Comparison of ENCODE assay signal across 1 cellular context in the genomic region with DNA sequence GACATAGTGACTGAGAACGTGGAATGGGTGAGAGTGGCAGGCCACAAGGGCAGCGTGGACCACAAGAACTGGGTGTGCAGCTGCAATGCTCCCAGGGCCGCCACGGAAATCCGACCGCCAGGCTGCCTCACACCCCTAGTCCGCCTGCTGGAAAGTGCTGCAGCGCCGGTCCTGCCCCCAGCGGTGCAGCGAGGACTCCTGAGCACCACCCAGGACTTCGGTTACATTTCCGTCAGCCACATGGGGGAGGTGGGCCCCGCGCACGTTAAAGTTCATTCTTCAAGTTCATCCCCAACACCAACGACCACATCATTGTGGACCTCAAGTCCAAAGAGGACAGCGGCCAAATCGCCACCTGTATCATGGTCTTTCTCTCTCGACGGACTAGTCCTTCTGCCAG.
TF ChIP-seq lines count a peak whose summit lies in the region.

No MANE protein-coding gene starts in this region.

TF ChIP-seq in K562, 482 proteins besides CTCF, POLR2A, EP300 and RAD21 (continued from another document and continues in another):
- TF ChIP-seq, protein P1, sequence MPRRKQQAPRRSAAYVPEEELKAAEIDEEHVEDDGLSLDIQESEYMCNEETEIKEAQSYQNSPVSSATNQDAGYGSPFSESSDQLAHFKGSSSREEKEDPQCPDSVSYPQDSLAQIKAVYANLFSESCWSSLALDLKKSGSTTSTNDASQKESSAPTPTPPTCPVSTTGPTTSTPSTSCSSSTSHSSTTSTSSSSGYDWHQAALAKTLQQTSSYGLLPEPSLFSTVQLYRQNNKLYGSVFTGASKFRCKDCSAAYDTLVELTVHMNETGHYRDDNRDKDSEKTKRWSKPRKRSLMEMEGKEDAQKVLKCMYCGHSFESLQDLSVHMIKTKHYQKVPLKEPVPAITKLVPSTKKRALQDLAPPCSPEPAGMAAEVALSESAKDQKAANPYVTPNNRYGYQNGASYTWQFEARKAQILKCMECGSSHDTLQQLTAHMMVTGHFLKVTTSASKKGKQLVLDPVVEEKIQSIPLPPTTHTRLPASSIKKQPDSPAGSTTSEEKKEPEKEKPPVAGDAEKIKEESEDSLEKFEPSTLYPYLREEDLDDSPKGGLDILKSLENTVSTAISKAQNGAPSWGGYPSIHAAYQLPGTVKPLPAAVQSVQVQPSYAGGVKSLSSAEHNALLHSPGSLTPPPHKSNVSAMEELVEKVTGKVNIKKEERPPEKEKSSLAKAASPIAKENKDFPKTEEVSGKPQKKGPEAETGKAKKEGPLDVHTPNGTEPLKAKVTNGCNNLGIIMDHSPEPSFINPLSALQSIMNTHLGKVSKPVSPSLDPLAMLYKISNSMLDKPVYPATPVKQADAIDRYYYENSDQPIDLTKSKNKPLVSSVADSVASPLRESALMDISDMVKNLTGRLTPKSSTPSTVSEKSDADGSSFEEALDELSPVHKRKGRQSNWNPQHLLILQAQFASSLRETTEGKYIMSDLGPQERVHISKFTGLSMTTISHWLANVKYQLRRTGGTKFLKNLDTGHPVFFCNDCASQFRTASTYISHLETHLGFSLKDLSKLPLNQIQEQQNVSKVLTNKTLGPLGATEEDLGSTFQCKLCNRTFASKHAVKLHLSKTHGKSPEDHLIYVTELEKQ (CRISPR knock-in tag; IDR thresholded peaks at IDR 0.05), result no peak
- no peak for TF ChIP-seq PREB (CRISPR knock-in tag; IDR thresholded peaks at IDR 0.05)
- TF ChIP-seq CHAMP1 (IDR thresholded peaks at IDR 0.05), result 0 out of 2 replicates have a peak, but pooled peaks have one; percentile 20
- TF ChIP-seq, protein P2, sequence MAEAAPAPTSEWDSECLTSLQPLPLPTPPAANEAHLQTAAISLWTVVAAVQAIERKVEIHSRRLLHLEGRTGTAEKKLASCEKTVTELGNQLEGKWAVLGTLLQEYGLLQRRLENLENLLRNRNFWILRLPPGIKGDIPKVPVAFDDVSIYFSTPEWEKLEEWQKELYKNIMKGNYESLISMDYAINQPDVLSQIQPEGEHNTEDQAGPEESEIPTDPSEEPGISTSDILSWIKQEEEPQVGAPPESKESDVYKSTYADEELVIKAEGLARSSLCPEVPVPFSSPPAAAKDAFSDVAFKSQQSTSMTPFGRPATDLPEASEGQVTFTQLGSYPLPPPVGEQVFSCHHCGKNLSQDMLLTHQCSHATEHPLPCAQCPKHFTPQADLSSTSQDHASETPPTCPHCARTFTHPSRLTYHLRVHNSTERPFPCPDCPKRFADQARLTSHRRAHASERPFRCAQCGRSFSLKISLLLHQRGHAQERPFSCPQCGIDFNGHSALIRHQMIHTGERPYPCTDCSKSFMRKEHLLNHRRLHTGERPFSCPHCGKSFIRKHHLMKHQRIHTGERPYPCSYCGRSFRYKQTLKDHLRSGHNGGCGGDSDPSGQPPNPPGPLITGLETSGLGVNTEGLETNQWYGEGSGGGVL (CRISPR knock-in tag; IDR thresholded peaks at IDR 0.05), result no peak
- peak; percentile 91; the same call in 1 of the 2 replicates for TF ChIP-seq CBFB (CRISPR knock-in tag; IDR thresholded peaks at IDR 0.05)
- peak; percentile 30; the same call in 1 of the 2 replicates for TF ChIP-seq SMARCE1 (IDR thresholded peaks at IDR 0.05)
- TF ChIP-seq NR3C1 (CRISPR knock-in tag; IDR thresholded peaks at IDR 0.05), result peak; percentile 92
- TF ChIP-seq NR4A1 (CRISPR knock-in tag; IDR thresholded peaks at IDR 0.05), result no peak
- TF ChIP-seq NR4A1 (tag; IDR thresholded peaks at IDR 0.05), result no peak
- TF ChIP-seq POLR3A (IDR thresholded peaks at IDR 0.05; ENCODE audit: borderline replicate concordance, extremely low read depth, insufficient read depth, insufficient read length), result no peak
- TF ChIP-seq, protein P3, sequence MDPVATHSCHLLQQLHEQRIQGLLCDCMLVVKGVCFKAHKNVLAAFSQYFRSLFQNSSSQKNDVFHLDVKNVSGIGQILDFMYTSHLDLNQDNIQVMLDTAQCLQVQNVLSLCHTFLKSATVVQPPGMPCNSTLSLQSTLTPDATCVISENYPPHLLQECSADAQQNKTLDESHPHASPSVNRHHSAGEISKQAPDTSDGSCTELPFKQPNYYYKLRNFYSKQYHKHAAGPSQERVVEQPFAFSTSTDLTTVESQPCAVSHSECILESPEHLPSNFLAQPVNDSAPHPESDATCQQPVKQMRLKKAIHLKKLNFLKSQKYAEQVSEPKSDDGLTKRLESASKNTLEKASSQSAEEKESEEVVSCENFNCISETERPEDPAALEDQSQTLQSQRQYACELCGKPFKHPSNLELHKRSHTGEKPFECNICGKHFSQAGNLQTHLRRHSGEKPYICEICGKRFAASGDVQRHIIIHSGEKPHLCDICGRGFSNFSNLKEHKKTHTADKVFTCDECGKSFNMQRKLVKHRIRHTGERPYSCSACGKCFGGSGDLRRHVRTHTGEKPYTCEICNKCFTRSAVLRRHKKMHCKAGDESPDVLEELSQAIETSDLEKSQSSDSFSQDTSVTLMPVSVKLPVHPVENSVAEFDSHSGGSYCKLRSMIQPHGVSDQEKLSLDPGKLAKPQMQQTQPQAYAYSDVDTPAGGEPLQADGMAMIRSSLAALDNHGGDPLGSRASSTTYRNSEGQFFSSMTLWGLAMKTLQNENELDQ (CRISPR knock-in tag; IDR thresholded peaks at IDR 0.05; ENCODE audit: borderline replicate concordance), result peak; percentile 36; the same call in 1 of the 2 replicates
- peak in 1 of 3 experiments; percentile 41 for TF ChIP-seq YY1 (IDR thresholded peaks at IDR 0.05; ENCODE audit: borderline replicate concordance in 1 of 3, control insufficient read depth in 1 of 3, extremely low read depth in 1 of 3, insufficient read depth in 3 of 3, insufficient read length in 1 of 3, insufficient replicate concordance in 2 of 3, low read depth in 1 of 3, low read length in 2 of 3)
- TF ChIP-seq NFXL1 (CRISPR knock-in tag; IDR thresholded peaks at IDR 0.05), result no peak
- TF ChIP-seq HMGN3 (IDR thresholded peaks at IDR 0.05; ENCODE audit: borderline replicate concordance, extremely low read depth, insufficient read length, low read depth, low read length), result peak; percentile 37
- TF ChIP-seq, protein P4, sequence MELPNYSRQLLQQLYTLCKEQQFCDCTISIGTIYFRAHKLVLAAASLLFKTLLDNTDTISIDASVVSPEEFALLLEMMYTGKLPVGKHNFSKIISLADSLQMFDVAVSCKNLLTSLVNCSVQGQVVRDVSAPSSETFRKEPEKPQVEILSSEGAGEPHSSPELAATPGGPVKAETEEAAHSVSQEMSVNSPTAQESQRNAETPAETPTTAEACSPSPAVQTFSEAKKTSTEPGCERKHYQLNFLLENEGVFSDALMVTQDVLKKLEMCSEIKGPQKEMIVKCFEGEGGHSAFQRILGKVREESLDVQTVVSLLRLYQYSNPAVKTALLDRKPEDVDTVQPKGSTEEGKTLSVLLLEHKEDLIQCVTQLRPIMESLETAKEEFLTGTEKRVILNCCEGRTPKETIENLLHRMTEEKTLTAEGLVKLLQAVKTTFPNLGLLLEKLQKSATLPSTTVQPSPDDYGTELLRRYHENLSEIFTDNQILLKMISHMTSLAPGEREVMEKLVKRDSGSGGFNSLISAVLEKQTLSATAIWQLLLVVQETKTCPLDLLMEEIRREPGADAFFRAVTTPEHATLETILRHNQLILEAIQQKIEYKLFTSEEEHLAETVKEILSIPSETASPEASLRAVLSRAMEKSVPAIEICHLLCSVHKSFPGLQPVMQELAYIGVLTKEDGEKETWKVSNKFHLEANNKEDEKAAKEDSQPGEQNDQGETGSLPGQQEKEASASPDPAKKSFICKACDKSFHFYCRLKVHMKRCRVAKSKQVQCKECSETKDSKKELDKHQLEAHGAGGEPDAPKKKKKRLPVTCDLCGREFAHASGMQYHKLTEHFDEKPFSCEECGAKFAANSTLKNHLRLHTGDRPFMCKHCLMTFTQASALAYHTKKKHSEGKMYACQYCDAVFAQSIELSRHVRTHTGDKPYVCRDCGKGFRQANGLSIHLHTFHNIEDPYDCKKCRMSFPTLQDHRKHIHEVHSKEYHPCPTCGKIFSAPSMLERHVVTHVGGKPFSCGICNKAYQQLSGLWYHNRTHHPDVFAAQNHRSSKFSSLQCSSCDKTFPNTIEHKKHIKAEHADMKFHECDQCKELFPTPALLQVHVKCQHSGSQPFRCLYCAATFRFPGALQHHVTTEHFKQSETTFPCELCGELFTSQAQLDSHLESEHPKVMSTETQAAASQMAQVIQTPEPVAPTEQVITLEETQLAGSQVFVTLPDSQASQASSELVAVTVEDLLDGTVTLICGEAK (IDR thresholded peaks at IDR 0.05), result no peak
- TF ChIP-seq, protein P4 (CRISPR knock-in tag; IDR thresholded peaks at IDR 0.05), result peak; percentile 42; the same call in 1 of the 2 replicates
- no peak for TF ChIP-seq NFRKB (IDR thresholded peaks at IDR 0.05; ENCODE audit: low read depth)
- TF ChIP-seq TEAD4 (IDR thresholded peaks at IDR 0.05; ENCODE audit: low read length), result peak; percentile 35
- TF ChIP-seq TEAD4 (CRISPR knock-in tag; IDR thresholded peaks at IDR 0.05; ENCODE audit: borderline replicate concordance), result no peak
- TF ChIP-seq ZHX1 (conservative IDR thresholded peaks at IDR 0.05; ENCODE audit: low read length), result no peak
- no peak for TF ChIP-seq SFPQ (IDR thresholded peaks at IDR 0.05; ENCODE audit: low read depth, low read length)
